19 cellular contexts compared by ENCODE assay signal in genomic region chr3:169493512-169494141, GRCh38.
DNase-seq lines count a peak whose midpoint lies in the region; ATAC-seq, FAIRE-seq and TF ChIP-seq lines count a peak whose summit lies in the region.
"Had no signal": no experiment of that assay in that cellular context is flagged by ENCODE, and none has a peak within 500 bp of the region (broad histone marks: within the 10 kb centered on the region; RNA-seq: fewer than 3 reads in every experiment).

No MANE protein-coding gene starts in this region.

- no peaks in the 10 kb centered on the region for H3K27me3 ChIP-seq in MM.1S (replicated peaks; ENCODE audit: insufficient read depth, low read length)
- H3K27me3 ChIP-seq in GM12878 (replicated peaks in 1 of 2; ENCODE audit: control insufficient read depth in 2 of 2, insufficient read depth in 2 of 2, low read length in 1 of 2) = peaks cover 0 to 2% of the 10 kb centered on the region in 2 experiments; a peak in 1 of 4 replicates
- H3K27me3 ChIP-seq in CD8-positive, alpha-beta memory T cell (ENCODE audit: insufficient read depth, low read length, poor library complexity, severe bottlenecking) = no peaks in the 10 kb centered on the region
- H3K27me3 ChIP-seq: BLaER1 treated with 17β-estradiol and CSF1 and Interleukin-3, amounts not matched to agents 10 nM and 100 nM had no signal

- POLR2A ChIA-PET in HEK293 (lab: Yijun Ruan, JAX) (no interaction called here), GM12878 (lab: Charles Lee) (interaction anchor here (0.6 kb wide), 1 partner anchor 93 kb away, joined by 4 read pairs; no protein-coding TSS in a partner anchor)
- POLR2A ChIA-PET in CD8-positive, alpha-beta memory T cell (lab: Charles Lee) = no interaction called here

- no peak overlapping the region for H3K9ac ChIP-seq in MM.1S (ENCODE audit: low read length)
- H3K9ac ChIP-seq in GM12878 (ENCODE audit: control insufficient read depth, insufficient read depth, low read length) = no peak overlapping the region
- H3K9ac ChIP-seq: BLaER1 treated with 17β-estradiol and CSF1 and Interleukin-3, amounts not matched to agents 10 nM and 100 nM had no signal

- no peaks in the 10 kb centered on the region for H3K4me1 Mint-ChIP-seq in CD8-positive, alpha-beta memory T cell

- H3K4me3 Mint-ChIP-seq in CD8-positive, alpha-beta memory T cell = no peak overlapping the region

- H4K20me1 ChIP-seq in MM.1S (ENCODE audit: insufficient read depth, low read length) (no peaks in the 10 kb centered on the region), GM12878 (ENCODE audit: control insufficient read depth, insufficient read depth) (no peaks in the 10 kb centered on the region)
- H4K20me1 ChIP-seq: BLaER1 treated with 17β-estradiol and CSF1 and Interleukin-3, amounts not matched to agents 10 nM and 100 nM had no signal

- H3K27ac ChIP-seq in HEK293 (ENCODE audit: extremely low read depth, low read depth, low read length) = no peak overlapping the region
- H3K27ac ChIP-seq in MM.1S (ENCODE audit: low read length) = no peak overlapping the region
- no peak overlapping the region for H3K27ac ChIP-seq in GM12878 (ENCODE audit: control insufficient read depth, insufficient read depth)
- H3K27ac ChIP-seq in CD8-positive, alpha-beta memory T cell (ENCODE audit: low read depth, low read length) = no peak overlapping the region
- H3K27ac ChIP-seq: BLaER1 treated with 17β-estradiol and CSF1 and Interleukin-3, amounts not matched to agents 10 nM and 100 nM had no signal

- peak; percentile 79 for FAIRE-seq in GM12878 (lab: Jason Lieb, UNC)
- FAIRE-seq: G401.6, GM18507, H1 had no signal

- TF ChIP-seq CTCF in HEK293 (tag by site-specific recombination; IDR thresholded peaks at IDR 0.05) (no peak), MM.1S (IDR thresholded peaks at IDR 0.05; ENCODE audit: low read length) (no peak), GM12878 (IDR thresholded peaks at IDR 0.05 in 2 of 3, conservative IDR thresholded peaks at IDR 0.05 in 1 of 3; ENCODE audit: control insufficient read depth in 2 of 3, extremely low read depth in 1 of 3, insufficient read depth in 1 of 3, low read depth in 3 of 3, low read length in 3 of 3) (no peak), lower leg skin (IDR thresholded peaks at IDR 0.05) (no peak)

- no peak overlapping the region for H3K4me2 ChIP-seq in MM.1S (ENCODE audit: low read depth, low read length)
- H3K4me2 ChIP-seq in GM12878 (ENCODE audit: control insufficient read depth, insufficient read depth) = no peak overlapping the region
- H3K4me2 ChIP-seq: BLaER1 treated with 17β-estradiol and CSF1 and Interleukin-3, amounts not matched to agents 10 nM and 100 nM had no signal

- intact Hi-C loops in GM12878 (cut with micrococcal nuclease; ENCODE audit: unreplicated experiment) = no loop called here
- intact Hi-C loops in lower leg skin (cut with DNase I; ENCODE audit: low total_unique reads) = loop anchor here (5.0 kb wide), 1 partner anchor 1461 kb away; no protein-coding TSS in a partner anchor

- ATAC-seq in GM12878 (no peak), GM18517 (IDR thresholded peaks at IDR 0.05; ENCODE audit: unreplicated experiment) (no peak)
- ATAC-seq: Panc1 had no signal

- in situ Hi-C loops in GM12878 (cut with MboI) = no loop called here

- H3K36me3 Mint-ChIP-seq in CD8-positive, alpha-beta memory T cell = no peaks in the 10 kb centered on the region

- no peak overlapping the region for H3K4me3 ChIP-seq in HEK293 (ENCODE audit: low read depth, low read length)
- H3K4me3 ChIP-seq in MM.1S (ENCODE audit: low read length) = no peak overlapping the region
- no peak overlapping the region for H3K4me3 ChIP-seq in GM12878
- no peak overlapping the region for H3K4me3 ChIP-seq in lower leg skin (ENCODE audit: low read depth, poor library complexity, severe bottlenecking)
- no peak overlapping the region for H3K4me3 ChIP-seq in CD8-positive, alpha-beta memory T cell (ENCODE audit: low read length)
- H3K4me3 ChIP-seq: BLaER1 treated with 17β-estradiol and CSF1 and Interleukin-3, amounts not matched to agents 10 nM and 100 nM had no signal

- SMC1A ChIA-PET in GM12878 (lab: Charles Lee; ENCODE audit: uncharacterized antibody, unreplicated experiment) = no interaction called here

- H3K79me2 ChIP-seq in MM.1S (ENCODE audit: low read length) (no peaks in the 10 kb centered on the region), GM12878 (ENCODE audit: control insufficient read depth, insufficient read depth, low read length) (no peaks in the 10 kb centered on the region)

- TF ChIP-seq POLR2A in GM12878 (IDR thresholded peaks at IDR 0.05; ENCODE audit: low read depth, low read length) (no peak), lower leg skin (IDR thresholded peaks at IDR 0.05) (no peak)

- peaks cover 0 to 1% of the 10 kb centered on the region in 2 donors for H3K27me3 Mint-ChIP-seq in CD8-positive, alpha-beta memory T cell

- no peak overlapping the region for H3K27ac Mint-ChIP-seq in CD8-positive, alpha-beta memory T cell

- WGBS in GM12878 (ENCODE audit: insufficient coverage, insufficient replicate concordance, low lambda C conversion rate, missing lambda C conversion rate) = 45% methylated on average over 5 of the region's 5 CpGs
- WGBS in lower leg skin, 2 donors = 37 to 44% methylated on average over 5 of the region's 5 CpGs

- H2AFZ ChIP-seq in MM.1S (ENCODE audit: low read length) (no peak overlapping the region), GM12878 (ENCODE audit: control insufficient read depth, low read depth, low read length) (no peak overlapping the region)

- H3F3A ChIP-seq in MM.1S (ENCODE audit: insufficient read depth, low read length) = 0 out of 2 replicates have a peak, but pooled peaks cover 3% of the 10 kb centered on the region

- CTCF ChIA-PET in HEK293 (lab: Yijun Ruan, JAX) = no interaction called here
- CTCF ChIA-PET in GM12878 (lab: Yijun Ruan, JAX) = interaction anchor here (0.9 kb wide), 1 partner anchor 9 kb away, joined by 3 read pairs; no protein-coding TSS in a partner anchor
- CTCF ChIA-PET in CD8-positive, alpha-beta memory T cell (lab: Charles Lee) = no interaction called here

- RAD21 ChIA-PET in GM12878 (lab: Charles Lee; ENCODE audit: unreplicated experiment) = no interaction called here

- no peaks in the 10 kb centered on the region for H3K9me2 ChIP-seq in MM.1S (replicated peaks; ENCODE audit: insufficient read depth, low read length)

- no TSS peak for BruUV-seq in GM12878 (replicated peaks; lab: Mats Ljungman, UMichigan)

- DNase-seq in NCI-H82 (lab: John Stamatoyannopoulos, UW) (peak; percentile 32), NCI-H82 treated with DMSO at 0.1 percent for 48 hours (lab: John Stamatoyannopoulos, UW; ENCODE audit: unreplicated experiment) (no peak), MM.1S (peak; percentile 67), GM12878 (ENCODE audit: low read depth, low spot score) (no peak), lower leg skin (ENCODE audit: low spot score in 2 of 2) (no peak)
- no peak for DNase-seq in CD8-positive, alpha-beta memory T cell
- DNase-seq: DND-41, KBM-7, NCI-H1048, NCI-H226, NCI-H524 treated with DMSO at 0.1 percent for 48 hours, SW 1271 had no signal

- no peak for TF ChIP-seq RAD21 in GM12878 (IDR thresholded peaks at IDR 0.05; ENCODE audit: insufficient read depth, low read depth, low read length)

- no peaks in the 10 kb centered on the region for H3K9me3 Mint-ChIP-seq in CD8-positive, alpha-beta memory T cell

- no peaks in the 10 kb centered on the region for H3K9me3 ChIP-seq in HEK293 (ENCODE audit: control insufficient read depth, insufficient read depth, low read depth, low read length)
- no peaks in the 10 kb centered on the region for H3K9me3 ChIP-seq in MM.1S (replicated peaks; ENCODE audit: insufficient read depth, low read length)
- H3K9me3 ChIP-seq in GM12878 (replicated peaks; ENCODE audit: control insufficient read depth, insufficient read depth, low read length) = no peaks in the 10 kb centered on the region
- no peaks in the 10 kb centered on the region for H3K9me3 ChIP-seq in CD8-positive, alpha-beta memory T cell (ENCODE audit: low read length)
- H3K9me3 ChIP-seq: BLaER1 treated with 17β-estradiol and CSF1 and Interleukin-3, amounts not matched to agents 10 nM and 100 nM had no signal

- H3K4me1 ChIP-seq in HEK293 (ENCODE audit: control insufficient read depth, insufficient read depth, low read length) (peaks cover 19% of the 10 kb centered on the region), MM.1S (ENCODE audit: low read length) (peaks cover 25% of the 10 kb centered on the region), GM12878 (ENCODE audit: control insufficient read depth, insufficient read depth, low read length) (no peaks in the 10 kb centered on the region)
- no peaks in the 10 kb centered on the region for H3K4me1 ChIP-seq in CD8-positive, alpha-beta memory T cell (ENCODE audit: insufficient read depth, low read length)
- H3K4me1 ChIP-seq: BLaER1 treated with 17β-estradiol and CSF1 and Interleukin-3, amounts not matched to agents 10 nM and 100 nM had no signal

- H3K36me3 ChIP-seq in HEK293 (ENCODE audit: control insufficient read depth in 2 of 2, insufficient read depth in 1 of 2, low read length in 2 of 2) = no peaks in the 10 kb centered on the region
- H3K36me3 ChIP-seq in MM.1S (replicated peaks; ENCODE audit: insufficient read depth, low read length) = no peaks in the 10 kb centered on the region
- H3K36me3 ChIP-seq in GM12878 (ENCODE audit: control insufficient read depth in 2 of 2, insufficient read depth in 2 of 2, low read length in 1 of 2) = no peaks in the 10 kb centered on the region
- H3K36me3 ChIP-seq in CD8-positive, alpha-beta memory T cell (ENCODE audit: insufficient read depth, low read length) = no peaks in the 10 kb centered on the region
- H3K36me3 ChIP-seq: BLaER1 treated with 17β-estradiol and CSF1 and Interleukin-3, amounts not matched to agents 10 nM and 100 nM had no signal

- no peak for TF ChIP-seq EP300 in GM12878 (IDR thresholded peaks at IDR 0.05; ENCODE audit: borderline replicate concordance in 1 of 2, control insufficient read depth in 1 of 2, low read depth in 2 of 2, low read length in 2 of 2)

TF ChIP-seq in GM12878, 131 proteins besides CTCF, POLR2A, EP300 and RAD21 (continues in another document):
- no peak for TF ChIP-seq KLF5 (IDR thresholded peaks at IDR 0.05; ENCODE audit: partially characterized antibody)
- TF ChIP-seq NR2F1 (conservative IDR thresholded peaks at IDR 0.05) = no peak
- no peak for TF ChIP-seq TAF1 (IDR thresholded peaks at IDR 0.05; ENCODE audit: borderline replicate concordance, low read depth, low read length)
- no peak for TF ChIP-seq RELB (IDR thresholded peaks at IDR 0.05; ENCODE audit: low read depth)

Comparison
In these comparisons a context has a peak if more than half of its experiments do, and no peak if none do; other contexts are left out.
1. DNase-seq: peak in NCI-H82 (single experiment) and MM.1S (single experiment); none in NCI-H82 treated with DMSO at 0.1 percent for 48 hours (single experiment), GM12878 (single experiment), lower leg skin (0 of 2) and CD8-positive, alpha-beta memory T cell (0 of 5).